In the genomic region with DNA sequence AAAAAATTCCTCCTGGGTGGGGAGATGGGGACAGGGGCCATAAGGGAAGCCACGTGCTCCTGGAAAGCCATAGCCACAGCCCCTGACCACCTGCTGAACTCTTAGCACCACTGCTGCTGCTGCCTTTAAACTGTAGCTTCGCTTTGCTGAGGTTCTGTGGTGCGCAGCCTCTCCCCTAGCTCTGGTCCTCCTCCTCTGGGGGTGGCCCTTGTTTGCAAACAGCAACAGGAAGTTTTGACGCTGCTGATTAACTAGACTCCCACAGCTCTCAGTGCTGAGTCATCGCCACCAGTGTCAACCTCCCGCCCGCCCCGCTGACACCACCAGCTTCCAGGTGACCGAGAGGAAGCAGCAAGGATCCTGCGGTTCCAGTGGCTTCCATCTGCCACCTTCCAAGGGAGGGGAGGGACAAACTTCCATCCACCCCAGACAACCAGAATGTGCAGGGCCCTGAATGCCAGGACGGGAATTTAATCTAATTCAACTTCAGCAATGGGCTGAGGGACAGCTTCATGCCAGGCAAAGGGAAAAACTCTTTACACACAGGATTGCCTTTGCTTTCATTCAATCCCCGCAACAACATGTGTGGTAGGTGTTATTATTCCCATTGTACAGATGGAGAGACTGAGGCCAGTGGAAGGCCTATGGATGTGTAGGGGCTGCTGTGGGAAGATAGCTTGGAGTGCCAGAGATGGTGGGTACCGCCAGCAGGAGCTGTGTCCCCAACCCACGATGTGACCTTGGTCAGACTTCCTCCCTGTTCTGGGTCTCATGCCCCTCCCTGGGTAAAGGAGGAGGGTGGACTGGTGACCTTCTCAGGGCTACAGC, we compare ENCODE assay signal across 8 cellular contexts. TPM values are rescaled to one million over a fixed set of nuclear protein-coding genes. Genes with fewer than 3 reads are reported as not detected.
DNase-seq lines count a peak whose midpoint lies in the region; ATAC-seq and TF ChIP-seq lines count a peak whose summit lies in the region.

No MANE protein-coding gene starts in this region.

- peak overlapping the region; percentile 88 for H3K27ac Mint-ChIP-seq in activated T-helper 17 cell treated with anti-CD3 and anti-CD28 coated beads, Interleukin-2, amount 50 U/mL, for 72 hours
- H3K27ac Mint-ChIP-seq in glutamatergic neuron (ENCODE audit: unreplicated experiment) = no peak overlapping the region

- no peaks in the 10 kb centered on the region for H3K36me3 Mint-ChIP-seq in activated T-helper 17 cell treated with anti-CD3 and anti-CD28 coated beads, Interleukin-2, amount 50 U/mL, for 72 hours (ENCODE audit: low read depth)
- no peaks in the 10 kb centered on the region for H3K36me3 Mint-ChIP-seq in glutamatergic neuron (ENCODE audit: unreplicated experiment)

- intact Hi-C loops in Panc1 (cut with micrococcal nuclease; ENCODE audit: unreplicated experiment) = no loop called here
- intact Hi-C loops in left cardiac atrium (cut with DNase I) = no loop called here

- peaks cover 41 to 72% (median 58%) of the 10 kb centered on the region in 10 experiments for H3K4me1 ChIP-seq in BLaER1 treated with 17β-estradiol and CSF1 and Interleukin-3, amounts not matched to agents 10 nM and 100 nM
- peaks cover 40% of the 10 kb centered on the region for H3K4me1 ChIP-seq in Panc1 (ENCODE audit: control insufficient read depth, insufficient read depth, low read length)

- no peaks in the 10 kb centered on the region for H4K20me1 ChIP-seq in BLaER1 treated with 17β-estradiol and CSF1 and Interleukin-3, amounts not matched to agents 10 nM and 100 nM

- H3K27me3 Mint-ChIP-seq in activated T-helper 17 cell treated with anti-CD3 and anti-CD28 coated beads, Interleukin-2, amount 50 U/mL, for 72 hours = no peaks in the 10 kb centered on the region
- peaks cover 2% of the 10 kb centered on the region for H3K27me3 Mint-ChIP-seq in glutamatergic neuron (ENCODE audit: unreplicated experiment)

- peak overlapping the region in 4 of 10 experiments; percentile 3 to 30 (median 10); a peak in 2 of 20 replicates for H3K4me3 ChIP-seq in BLaER1 treated with 17β-estradiol and CSF1 and Interleukin-3, amounts not matched to agents 10 nM and 100 nM
- H3K4me3 ChIP-seq in Panc1 (ENCODE audit: low read depth in 2 of 2, low read length in 2 of 2) (peak overlapping the region in 1 of 2 experiments; percentile 18; a peak in 1 of 4 replicates), skin epidermis (no peak overlapping the region)

- peak overlapping the region; percentile 69 for H3K4me3 Mint-ChIP-seq in activated T-helper 17 cell treated with anti-CD3 and anti-CD28 coated beads, Interleukin-2, amount 50 U/mL, for 72 hours
- no peak overlapping the region for H3K4me3 Mint-ChIP-seq in glutamatergic neuron (ENCODE audit: unreplicated experiment)

- no peaks in the 10 kb centered on the region for H3K9me3 ChIP-seq in BLaER1 treated with 17β-estradiol and CSF1 and Interleukin-3, amounts not matched to agents 10 nM and 100 nM (replicated peaks in 1 of 11)
- no peaks in the 10 kb centered on the region for H3K9me3 ChIP-seq in Panc1 (ENCODE audit: control insufficient read depth, insufficient read depth, low read depth, low read length)

- peaks cover 15% of the 10 kb centered on the region for H3K4me1 Mint-ChIP-seq in activated T-helper 17 cell treated with anti-CD3 and anti-CD28 coated beads, Interleukin-2, amount 50 U/mL, for 72 hours
- peaks cover 3% of the 10 kb centered on the region for H3K4me1 Mint-ChIP-seq in glutamatergic neuron (ENCODE audit: low read depth, unreplicated experiment)

- H3K27ac ChIP-seq in BLaER1 treated with 17β-estradiol and CSF1 and Interleukin-3, amounts not matched to agents 10 nM and 100 nM = peak overlapping the region; percentile 57 to 84 (median 75)
- H3K27ac ChIP-seq in Panc1 (ENCODE audit: low read length) (peak overlapping the region; percentile 74), skin epidermis (peak overlapping the region in 20 of 21 experiments; percentile 40 to 90 (median 80))

- no peaks in the 10 kb centered on the region for H3K27me3 ChIP-seq in BLaER1 treated with 17β-estradiol and CSF1 and Interleukin-3, amounts not matched to agents 10 nM and 100 nM
- H3K27me3 ChIP-seq in Panc1 (ENCODE audit: control insufficient read depth, insufficient read depth, low read length) = no peaks in the 10 kb centered on the region

- no TSS peak for BruUV-seq in Panc1 (replicated peaks; lab: Mats Ljungman, UMichigan)

- H3K9ac ChIP-seq in BLaER1 treated with 17β-estradiol and CSF1 and Interleukin-3, amounts not matched to agents 10 nM and 100 nM = peak overlapping the region; percentile 39 to 79 (median 62); a peak in 20 of 22 replicates

- CTCF ChIA-PET in Panc1 (lab: Charles Lee) = no interaction called here

- DNase-seq in Panc1 (ENCODE audit: low read depth, low spot score) = peak; percentile 71
- peak; percentile 82 for DNase-seq in left cardiac atrium
- no peak for DNase-seq in glutamatergic neuron

- in situ Hi-C loops in Panc1 (cut with HindIII; ENCODE audit: low pct_unique_long_range_greater_than_20kb, low sequenced_read_pairs) = no loop called here

- no peaks in the 10 kb centered on the region for H3K36me3 ChIP-seq in BLaER1 treated with 17β-estradiol and CSF1 and Interleukin-3, amounts not matched to agents 10 nM and 100 nM
- no peaks in the 10 kb centered on the region for H3K36me3 ChIP-seq in Panc1 (ENCODE audit: control insufficient read depth, insufficient read depth, low read length)

- ATAC-seq in GM19035 (IDR thresholded peaks at IDR 0.05; ENCODE audit: unreplicated experiment) (peak; percentile 99), HG03159 (IDR thresholded peaks at IDR 0.05; ENCODE audit: unreplicated experiment) (peak; percentile 99), Panc1 (peak; percentile 88), left cardiac atrium (peak; percentile 74 to 77)
- peak; percentile 98 for ATAC-seq in activated T-helper 17 cell treated with anti-CD3 and anti-CD28 coated beads, Interleukin-2, amount 50 U/mL, for 72 hours (replicated peaks)

- no peaks in the 10 kb centered on the region for H3K9me3 Mint-ChIP-seq in activated T-helper 17 cell treated with anti-CD3 and anti-CD28 coated beads, Interleukin-2, amount 50 U/mL, for 72 hours
- peaks cover 4% of the 10 kb centered on the region for H3K9me3 Mint-ChIP-seq in glutamatergic neuron (ENCODE audit: unreplicated experiment)

- TF ChIP-seq CTCF in Panc1 (IDR thresholded peaks at IDR 0.05) = no peak
- TF ChIP-seq CTCF in glutamatergic neuron (IDR thresholded peaks at IDR 0.05; ENCODE audit: partially characterized antibody, unreplicated experiment) = no peak

- POLR2A ChIA-PET in Panc1 (lab: Charles Lee) = no interaction called here

- peak overlapping the region; percentile 77 to 97 (median 87) for H3K4me2 ChIP-seq in BLaER1 treated with 17β-estradiol and CSF1 and Interleukin-3, amounts not matched to agents 10 nM and 100 nM

RNA-seq across cellular contexts. Expression of gene KIFC3, which starts 8.1 kb away (rescaled TPM):
- total RNA-seq in Panc1 (2021; ENCODE audit: unreplicated experiment) = 51.5 TPM
- polyA plus RNA-seq in Panc1 (2012; ENCODE audit: insufficient read length) = 79.0 TPM
- 1 to 10 TPM in 1 of 2 donors, under 1 TPM in 1; 0.82 to 1.2 TPM for total RNA-seq in activated T-helper 17 cell treated with anti-CD3 and anti-CD28 coated beads, Interleukin-2, amount 50 U/mL, for 72 hours
- 10 to 100 TPM; 37.1 to 55.4 TPM for total RNA-seq in left cardiac atrium
- total RNA-seq in glutamatergic neuron (ENCODE audit: unreplicated experiment) = 0.76 TPM

Comparison
In these comparisons a context has a peak if more than half of its experiments do, and no peak if none do; other contexts are left out.
1. RNA of gene KIFC3, which starts 8.1 kb away (total RNA-seq): 37.1 to 55.4 TPM in left cardiac atrium and 51.5 TPM in Panc1 (single experiment); 0.82 to 1.2 TPM in activated T-helper 17 cell treated with anti-CD3 and anti-CD28 coated beads, Interleukin-2, amount 50 U/mL, for 72 hours and 0.76 TPM in glutamatergic neuron (single experiment); every median in the first group is over 10 times any median in the second.
2. Peak in every context shown above with its lines, with median percentiles within 50 percentile points of each other: H3K27ac ChIP-seq and ATAC-seq.